Comparison of ENCODE assay signal across 8 cellular contexts in genomic region chrX:49230500-49231232, GRCh38. TPM values are rescaled to one million over a fixed set of nuclear protein-coding genes. Genes with fewer than 3 reads are reported as not detected.
A peak's percentile ranks its signal among the peaks of the same experiment; 100 is the strongest.
DNase-seq lines count a peak whose midpoint lies in the region; ATAC-seq lines count a peak whose summit lies in the region.

No MANE protein-coding gene starts in this region.

- H3K36me3 Mint-ChIP-seq in dendritic cell treated with granulocyte-macrophage colony-stimulating factor and Interleukin-4, amounts not matched to agents 40 ng/mL and 50 ng/mL, for 4 days (ENCODE audit: low read depth) = peaks cover 6% of the 10 kb centered on the region

- H3K4me3 Mint-ChIP-seq in dendritic cell treated with granulocyte-macrophage colony-stimulating factor and Interleukin-4, amounts not matched to agents 40 ng/mL and 50 ng/mL, for 4 days = peak overlapping the region; percentile 72

- 9 to 24% methylated on average over 3 to 14 of the region's 44 CpGs for WGBS in mesodermal cell (ENCODE audit: insufficient coverage in 2 of 2), 2 experiments

- peak overlapping the region; percentile 87 for H3K27ac Mint-ChIP-seq in dendritic cell treated with granulocyte-macrophage colony-stimulating factor and Interleukin-4, amounts not matched to agents 40 ng/mL and 50 ng/mL, for 4 days

- H3K4me1 Mint-ChIP-seq in dendritic cell treated with granulocyte-macrophage colony-stimulating factor and Interleukin-4, amounts not matched to agents 40 ng/mL and 50 ng/mL, for 4 days (ENCODE audit: low read depth) = peaks cover 24% of the 10 kb centered on the region

- H3K9me3 Mint-ChIP-seq in dendritic cell treated with granulocyte-macrophage colony-stimulating factor and Interleukin-4, amounts not matched to agents 40 ng/mL and 50 ng/mL, for 4 days = no peaks in the 10 kb centered on the region

- H3K4me1 ChIP-seq in mesodermal cell (ENCODE audit: control insufficient read depth, insufficient read depth, low read length, poor library complexity, severe bottlenecking) = no peaks in the 10 kb centered on the region

- no peak overlapping the region for H3K27ac ChIP-seq in mesodermal cell (ENCODE audit: low read depth, low read length, severe bottlenecking)

- DNase-seq in NCI-H2227 (lab: John Stamatoyannopoulos, UW; ENCODE audit: unreplicated experiment) (peak; percentile 25), NCI-H2227 treated with DMSO at 0.1 percent for 48 hours (lab: John Stamatoyannopoulos, UW) (no peak), SHP77 (lab: John Stamatoyannopoulos, UW) (no peak)
- peak; percentile 20 for DNase-seq in activated CD4-positive, alpha-beta T cell treated with anti-CD3 and anti-CD28 coated beads for 1 hour
- DNase-seq in stimulated activated CD8-positive, alpha-beta memory T cell treated with anti-CD3 and anti-CD28 coated beads, Interleukin-4, amount 100 ng/mL, for 24 hours (ENCODE audit: low read depth) = peak; percentile 45

- intact Hi-C loops in dendritic cell treated with granulocyte-macrophage colony-stimulating factor and Interleukin-4, amounts not matched to agents 40 ng/mL and 50 ng/mL, for 4 days (cut with micrococcal nuclease) = loop anchor here (2.0 kb wide), 1 partner anchor 38 kb away; the partner anchor contains the start of gene PPP1R3F

- H3K9me3 ChIP-seq in mesodermal cell (ENCODE audit: control insufficient read depth, low read length) = no peaks in the 10 kb centered on the region

- peaks cover 13% of the 10 kb centered on the region for H3K27me3 Mint-ChIP-seq in dendritic cell treated with granulocyte-macrophage colony-stimulating factor and Interleukin-4, amounts not matched to agents 40 ng/mL and 50 ng/mL, for 4 days

- no peaks in the 10 kb centered on the region for H3K36me3 ChIP-seq in mesodermal cell (ENCODE audit: control insufficient read depth, insufficient read depth, low read length)

- ATAC-seq in HG03521 (IDR thresholded peaks at IDR 0.05; ENCODE audit: unreplicated experiment) = peak; percentile 62

- H3K4me3 ChIP-seq in mesodermal cell (ENCODE audit: extremely low read depth, insufficient read depth, low read length, poor library complexity, severe bottlenecking) = peak overlapping the region; percentile 33

RNA-seq across cellular contexts. Expression of gene CACNA1F, which starts 2.5 kb away (rescaled TPM):
- polyA plus RNA-seq in mesodermal cell (2013, experiment 1 of 2) = 0.48 TPM
- polyA plus RNA-seq in mesodermal cell (2013, experiment 2 of 2) = 0.46 TPM

RNA-seq across cellular contexts. Expression of gene CCDC22, which starts 4.6 kb away (rescaled TPM):
- polyA plus RNA-seq in mesodermal cell (2013, experiment 1 of 2) = 16.7 TPM
- polyA plus RNA-seq in mesodermal cell (2013, experiment 2 of 2) = 16.7 TPM

RNA-seq across cellular contexts. Expression of gene SYP, which starts 30.7 kb away (rescaled TPM):
- 1.4 TPM for polyA plus RNA-seq in mesodermal cell (2013, experiment 1 of 2)
- polyA plus RNA-seq in mesodermal cell (2013, experiment 2 of 2) = 1.1 TPM

RNA-seq across cellular contexts. Expression of gene FOXP3, which starts 33.8 kb away (rescaled TPM):
- not detected for polyA plus RNA-seq in mesodermal cell (2013, experiment 1 of 2)
- polyA plus RNA-seq in mesodermal cell (2013, experiment 2 of 2) = 0.20 TPM

RNA-seq across cellular contexts. Expression of gene PPP1R3F, which starts 38.9 kb away (rescaled TPM):
- polyA plus RNA-seq in mesodermal cell (2013, experiment 1 of 2) = 5.0 TPM
- polyA plus RNA-seq in mesodermal cell (2013, experiment 2 of 2) = 4.8 TPM

Comparison
In these comparisons a context has a peak if more than half of its experiments do, and no peak if none do; other contexts are left out.
1. DNase-seq: peak in NCI-H2227 (single experiment), activated CD4-positive, alpha-beta T cell treated with anti-CD3 and anti-CD28 coated beads for 1 hour (single experiment) and stimulated activated CD8-positive, alpha-beta memory T cell treated with anti-CD3 and anti-CD28 coated beads, Interleukin-4, amount 100 ng/mL, for 24 hours (single experiment); none in NCI-H2227 treated with DMSO at 0.1 percent for 48 hours (single experiment) and SHP77 (0 of 2).